In the genomic region with DNA sequence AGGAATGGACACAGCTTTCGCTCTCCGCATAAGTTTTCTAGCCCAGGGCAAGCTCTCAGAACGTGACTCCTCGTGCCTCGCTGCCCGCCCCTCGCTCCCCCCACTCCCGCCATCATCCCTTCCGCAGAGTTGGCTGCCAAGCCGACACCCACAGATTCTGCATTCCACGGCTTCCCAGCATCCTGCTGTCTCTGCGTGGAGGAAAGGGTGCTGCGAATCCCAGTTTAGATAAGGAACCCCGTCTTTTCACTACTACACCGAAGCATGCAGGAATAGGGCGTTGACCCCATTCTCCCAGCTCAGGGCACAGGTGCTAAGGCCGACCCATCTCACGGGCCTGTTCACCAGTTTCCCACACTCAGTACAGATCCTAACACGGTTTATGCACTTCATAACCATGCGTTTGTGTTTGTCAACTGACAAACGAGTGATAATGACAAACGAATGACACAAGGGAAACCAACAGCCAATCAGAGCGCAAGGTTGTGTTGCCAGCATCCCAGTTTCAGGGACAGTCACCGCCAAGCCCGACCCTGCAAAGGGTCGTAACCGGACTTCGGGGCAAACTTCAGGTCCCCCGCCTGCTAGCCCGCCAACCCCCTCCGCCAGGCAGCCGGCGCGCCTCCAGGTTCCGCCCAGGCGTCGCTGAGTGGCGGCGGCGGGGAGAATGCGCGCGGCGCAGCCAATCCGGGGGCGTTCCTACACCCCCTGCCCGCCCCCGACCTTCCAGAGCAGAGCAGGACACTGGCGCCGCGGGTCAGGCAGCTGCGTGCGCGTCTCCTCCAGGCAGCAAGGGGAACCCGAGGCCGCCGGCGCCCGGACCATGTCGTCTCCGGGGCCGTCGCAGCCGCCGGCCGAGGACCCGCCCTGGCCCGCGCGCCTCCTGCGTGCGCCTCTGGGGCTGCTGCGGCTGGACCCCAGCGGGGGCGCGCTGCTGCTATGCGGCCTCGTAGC, we compare ENCODE assay signal across 1 cellular context.
TF ChIP-seq lines count a peak whose summit lies in the region.

A gene (plus strand): TSS at position 729 of the 954 bp plus-strand sequence. CDS start 95 bp downstream, at position 824.

TF ChIP-seq in HEK293, 187 proteins besides CTCF, POLR2A, EP300 and RAD21 (continued from another document and continues in another):
- TF ChIP-seq, protein P1, sequence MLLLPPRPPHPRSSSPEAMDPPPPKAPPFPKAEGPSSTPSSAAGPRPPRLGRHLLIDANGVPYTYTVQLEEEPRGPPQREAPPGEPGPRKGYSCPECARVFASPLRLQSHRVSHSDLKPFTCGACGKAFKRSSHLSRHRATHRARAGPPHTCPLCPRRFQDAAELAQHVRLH (tag by site-specific recombination; IDR thresholded peaks at IDR 0.05) = no peak
- TF ChIP-seq EGR2 (tag by site-specific recombination; IDR thresholded peaks at IDR 0.05; ENCODE audit: low read depth) (peak; percentile 77), ZBTB7A (tag by site-specific recombination; IDR thresholded peaks at IDR 0.05; ENCODE audit: low read depth) (no peak), ZNF660 (tag by site-specific recombination; IDR thresholded peaks at IDR 0.05) (0 out of 2 replicates have a peak, but pooled peaks have one; percentile 19), ZNF202 (tag by site-specific recombination; IDR thresholded peaks at IDR 0.05; ENCODE audit: borderline replicate concordance) (no peak), ZNF341 (tag by site-specific recombination; IDR thresholded peaks at IDR 0.05; ENCODE audit: low read depth) (peak; percentile 22; the same call in 1 of the 2 replicates), ZNF311 (tag by site-specific recombination; IDR thresholded peaks at IDR 0.05; ENCODE audit: borderline replicate concordance) (no peak), ZNF791 (tag by site-specific recombination; IDR thresholded peaks at IDR 0.05) (no peak), ZNF658 (tag by site-specific recombination; IDR thresholded peaks at IDR 0.05) (no peak), ZNF248 (tag by site-specific recombination; IDR thresholded peaks at IDR 0.05) (no peak), ZBTB48 (tag by site-specific recombination; IDR thresholded peaks at IDR 0.05) (peak; percentile 33; the same call in 1 of the 2 replicates), YY2 (tag by site-specific recombination; IDR thresholded peaks at IDR 0.05) (no peak), ZBTB17 (tag by site-specific recombination; IDR thresholded peaks at IDR 0.05) (no peak), KLF16 (tag by site-specific recombination; IDR thresholded peaks at IDR 0.05) (no peak), ZNF629 (tag by site-specific recombination; IDR thresholded peaks at IDR 0.05) (no peak), ZNF626 (tag by site-specific recombination; IDR thresholded peaks at IDR 0.05) (no peak), ZNF792 (tag by site-specific recombination; IDR thresholded peaks at IDR 0.05) (no peak), ZNF776 (tag by site-specific recombination; IDR thresholded peaks at IDR 0.05; ENCODE audit: borderline replicate concordance) (no peak), ZFP41 (tag by site-specific recombination; IDR thresholded peaks at IDR 0.05; ENCODE audit: borderline replicate concordance) (no peak), ZBTB21 (tag by site-specific recombination; IDR thresholded peaks at IDR 0.05) (no peak), ZNF366 (tag by site-specific recombination; conservative IDR thresholded peaks at IDR 0.05) (peak; percentile 36; the same call in 1 of the 2 replicates), ZNF624 (tag by site-specific recombination; IDR thresholded peaks at IDR 0.05) (no peak), ZNF391 (tag by site-specific recombination; IDR thresholded peaks at IDR 0.05; ENCODE audit: borderline replicate concordance, low read depth) (no peak), GFI1B (tag by site-specific recombination; IDR thresholded peaks at IDR 0.05) (no peak), ZFHX2 (tag by site-specific recombination; conservative IDR thresholded peaks at IDR 0.05) (peak; percentile 84), ZNF114 (tag by site-specific recombination; IDR thresholded peaks at IDR 0.05) (no peak), ZNF585B (tag by site-specific recombination; IDR thresholded peaks at IDR 0.05) (no peak), ZEB2 (tag by site-specific recombination; IDR thresholded peaks at IDR 0.05) (no peak), ZNF777 (tag by site-specific recombination; IDR thresholded peaks at IDR 0.05; ENCODE audit: borderline replicate concordance) (no peak), GLIS2 (tag by site-specific recombination; IDR thresholded peaks at IDR 0.05) (peak; percentile 54), SCRT2 (tag by site-specific recombination; IDR thresholded peaks at IDR 0.05) (no peak)
- TF ChIP-seq, protein P2, sequence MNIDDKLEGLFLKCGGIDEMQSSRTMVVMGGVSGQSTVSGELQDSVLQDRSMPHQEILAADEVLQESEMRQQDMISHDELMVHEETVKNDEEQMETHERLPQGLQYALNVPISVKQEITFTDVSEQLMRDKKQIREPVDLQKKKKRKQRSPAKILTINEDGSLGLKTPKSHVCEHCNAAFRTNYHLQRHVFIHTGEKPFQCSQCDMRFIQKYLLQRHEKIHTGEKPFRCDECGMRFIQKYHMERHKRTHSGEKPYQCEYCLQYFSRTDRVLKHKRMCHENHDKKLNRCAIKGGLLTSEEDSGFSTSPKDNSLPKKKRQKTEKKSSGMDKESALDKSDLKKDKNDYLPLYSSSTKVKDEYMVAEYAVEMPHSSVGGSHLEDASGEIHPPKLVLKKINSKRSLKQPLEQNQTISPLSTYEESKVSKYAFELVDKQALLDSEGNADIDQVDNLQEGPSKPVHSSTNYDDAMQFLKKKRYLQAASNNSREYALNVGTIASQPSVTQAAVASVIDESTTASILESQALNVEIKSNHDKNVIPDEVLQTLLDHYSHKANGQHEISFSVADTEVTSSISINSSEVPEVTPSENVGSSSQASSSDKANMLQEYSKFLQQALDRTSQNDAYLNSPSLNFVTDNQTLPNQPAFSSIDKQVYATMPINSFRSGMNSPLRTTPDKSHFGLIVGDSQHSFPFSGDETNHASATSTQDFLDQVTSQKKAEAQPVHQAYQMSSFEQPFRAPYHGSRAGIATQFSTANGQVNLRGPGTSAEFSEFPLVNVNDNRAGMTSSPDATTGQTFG (tag by site-specific recombination; IDR thresholded peaks at IDR 0.05; ENCODE audit: borderline replicate concordance) = no peak
- TF ChIP-seq, protein P3, sequence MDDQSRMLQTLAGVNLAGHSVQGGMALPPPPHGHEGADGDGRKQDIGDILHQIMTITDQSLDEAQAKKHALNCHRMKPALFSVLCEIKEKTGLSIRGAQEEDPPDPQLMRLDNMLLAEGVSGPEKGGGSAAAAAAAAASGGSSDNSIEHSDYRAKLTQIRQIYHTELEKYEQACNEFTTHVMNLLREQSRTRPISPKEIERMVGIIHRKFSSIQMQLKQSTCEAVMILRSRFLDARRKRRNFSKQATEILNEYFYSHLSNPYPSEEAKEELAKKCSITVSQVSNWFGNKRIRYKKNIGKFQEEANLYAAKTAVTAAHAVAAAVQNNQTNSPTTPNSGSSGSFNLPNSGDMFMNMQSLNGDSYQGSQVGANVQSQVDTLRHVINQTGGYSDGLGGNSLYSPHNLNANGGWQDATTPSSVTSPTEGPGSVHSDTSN (CRISPR knock-in tag; IDR thresholded peaks at IDR 0.05) = 0 out of 2 replicates have a peak, but pooled peaks have one; percentile 29
- TF ChIP-seq, protein P4, sequence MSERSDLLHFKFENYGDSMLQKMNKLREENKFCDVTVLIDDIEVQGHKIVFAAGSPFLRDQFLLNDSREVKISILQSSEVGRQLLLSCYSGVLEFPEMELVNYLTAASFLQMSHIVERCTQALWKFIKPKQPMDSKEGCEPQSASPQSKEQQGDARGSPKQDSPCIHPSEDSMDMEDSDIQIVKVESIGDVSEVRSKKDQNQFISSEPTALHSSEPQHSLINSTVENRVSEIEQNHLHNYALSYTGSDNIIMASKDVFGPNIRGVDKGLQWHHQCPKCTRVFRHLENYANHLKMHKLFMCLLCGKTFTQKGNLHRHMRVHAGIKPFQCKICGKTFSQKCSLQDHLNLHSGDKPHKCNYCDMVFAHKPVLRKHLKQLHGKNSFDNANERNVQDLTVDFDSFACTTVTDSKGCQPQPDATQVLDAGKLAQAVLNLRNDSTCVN (tag by site-specific recombination; optimal IDR thresholded peaks at IDR 0.05) = peak; percentile 79
- TF ChIP-seq, protein P5, sequence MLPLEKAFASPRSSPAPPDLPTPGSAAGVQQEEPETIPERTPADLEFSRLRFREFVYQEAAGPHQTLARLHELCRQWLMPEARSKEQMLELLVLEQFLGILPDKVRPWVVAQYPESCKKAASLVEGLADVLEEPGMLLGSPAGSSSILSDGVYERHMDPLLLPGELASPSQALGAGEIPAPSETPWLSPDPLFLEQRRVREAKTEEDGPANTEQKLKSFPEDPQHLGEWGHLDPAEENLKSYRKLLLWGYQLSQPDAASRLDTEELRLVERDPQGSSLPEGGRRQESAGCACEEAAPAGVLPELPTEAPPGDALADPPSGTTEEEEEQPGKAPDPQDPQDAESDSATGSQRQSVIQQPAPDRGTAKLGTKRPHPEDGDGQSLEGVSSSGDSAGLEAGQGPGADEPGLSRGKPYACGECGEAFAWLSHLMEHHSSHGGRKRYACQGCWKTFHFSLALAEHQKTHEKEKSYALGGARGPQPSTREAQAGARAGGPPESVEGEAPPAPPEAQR (tag by site-specific recombination; IDR thresholded peaks at IDR 0.05) = no peak
- TF ChIP-seq, protein P6, sequence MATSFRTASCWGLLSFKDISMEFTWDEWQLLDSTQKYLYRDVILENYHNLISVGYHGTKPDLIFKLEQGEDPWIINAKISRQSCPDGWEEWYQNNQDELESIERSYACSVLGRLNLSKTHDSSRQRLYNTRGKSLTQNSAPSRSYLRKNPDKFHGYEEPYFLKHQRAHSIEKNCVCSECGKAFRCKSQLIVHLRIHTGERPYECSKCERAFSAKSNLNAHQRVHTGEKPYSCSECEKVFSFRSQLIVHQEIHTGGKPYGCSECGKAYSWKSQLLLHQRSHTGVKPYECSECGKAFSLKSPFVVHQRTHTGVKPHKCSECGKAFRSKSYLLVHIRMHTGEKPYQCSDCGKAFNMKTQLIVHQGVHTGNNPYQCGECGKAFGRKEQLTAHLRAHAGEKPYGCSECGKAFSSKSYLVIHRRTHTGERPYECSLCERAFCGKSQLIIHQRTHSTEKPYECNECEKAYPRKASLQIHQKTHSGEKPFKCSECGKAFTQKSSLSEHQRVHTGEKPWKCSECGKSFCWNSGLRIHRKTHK (tag by site-specific recombination; IDR thresholded peaks at IDR 0.05) = no peak
- TF ChIP-seq, protein P7, sequence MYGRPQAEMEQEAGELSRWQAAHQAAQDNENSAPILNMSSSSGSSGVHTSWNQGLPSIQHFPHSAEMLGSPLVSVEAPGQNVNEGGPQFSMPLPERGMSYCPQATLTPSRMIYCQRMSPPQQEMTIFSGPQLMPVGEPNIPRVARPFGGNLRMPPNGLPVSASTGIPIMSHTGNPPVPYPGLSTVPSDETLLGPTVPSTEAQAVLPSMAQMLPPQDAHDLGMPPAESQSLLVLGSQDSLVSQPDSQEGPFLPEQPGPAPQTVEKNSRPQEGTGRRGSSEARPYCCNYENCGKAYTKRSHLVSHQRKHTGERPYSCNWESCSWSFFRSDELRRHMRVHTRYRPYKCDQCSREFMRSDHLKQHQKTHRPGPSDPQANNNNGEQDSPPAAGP (tag by site-specific recombination; IDR thresholded peaks at IDR 0.05) = no peak
- TF ChIP-seq, protein P8, sequence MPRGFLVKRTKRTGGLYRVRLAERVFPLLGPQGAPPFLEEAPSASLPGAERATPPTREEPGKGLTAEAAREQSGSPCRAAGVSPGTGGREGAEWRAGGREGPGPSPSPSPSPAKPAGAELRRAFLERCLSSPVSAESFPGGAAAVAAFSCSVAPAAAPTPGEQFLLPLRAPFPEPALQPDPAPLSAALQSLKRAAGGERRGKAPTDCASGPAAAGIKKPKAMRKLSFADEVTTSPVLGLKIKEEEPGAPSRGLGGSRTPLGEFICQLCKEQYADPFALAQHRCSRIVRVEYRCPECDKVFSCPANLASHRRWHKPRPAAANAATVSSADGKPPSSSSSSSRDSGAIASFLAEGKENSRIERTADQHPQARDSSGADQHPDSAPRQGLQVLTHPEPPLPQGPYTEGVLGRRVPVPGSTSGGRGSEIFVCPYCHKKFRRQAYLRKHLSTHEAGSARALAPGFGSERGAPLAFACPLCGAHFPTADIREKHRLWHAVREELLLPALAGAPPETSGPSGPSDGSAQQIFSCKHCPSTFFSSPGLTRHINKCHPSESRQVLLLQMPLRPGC (tag by site-specific recombination; IDR thresholded peaks at IDR 0.05) = no peak
- TF ChIP-seq, protein P9, sequence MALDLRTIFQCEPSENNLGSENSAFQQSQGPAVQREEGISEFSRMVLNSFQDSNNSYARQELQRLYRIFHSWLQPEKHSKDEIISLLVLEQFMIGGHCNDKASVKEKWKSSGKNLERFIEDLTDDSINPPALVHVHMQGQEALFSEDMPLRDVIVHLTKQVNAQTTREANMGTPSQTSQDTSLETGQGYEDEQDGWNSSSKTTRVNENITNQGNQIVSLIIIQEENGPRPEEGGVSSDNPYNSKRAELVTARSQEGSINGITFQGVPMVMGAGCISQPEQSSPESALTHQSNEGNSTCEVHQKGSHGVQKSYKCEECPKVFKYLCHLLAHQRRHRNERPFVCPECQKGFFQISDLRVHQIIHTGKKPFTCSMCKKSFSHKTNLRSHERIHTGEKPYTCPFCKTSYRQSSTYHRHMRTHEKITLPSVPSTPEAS (tag by site-specific recombination; IDR thresholded peaks at IDR 0.05) = no peak
- TF ChIP-seq, protein P10, sequence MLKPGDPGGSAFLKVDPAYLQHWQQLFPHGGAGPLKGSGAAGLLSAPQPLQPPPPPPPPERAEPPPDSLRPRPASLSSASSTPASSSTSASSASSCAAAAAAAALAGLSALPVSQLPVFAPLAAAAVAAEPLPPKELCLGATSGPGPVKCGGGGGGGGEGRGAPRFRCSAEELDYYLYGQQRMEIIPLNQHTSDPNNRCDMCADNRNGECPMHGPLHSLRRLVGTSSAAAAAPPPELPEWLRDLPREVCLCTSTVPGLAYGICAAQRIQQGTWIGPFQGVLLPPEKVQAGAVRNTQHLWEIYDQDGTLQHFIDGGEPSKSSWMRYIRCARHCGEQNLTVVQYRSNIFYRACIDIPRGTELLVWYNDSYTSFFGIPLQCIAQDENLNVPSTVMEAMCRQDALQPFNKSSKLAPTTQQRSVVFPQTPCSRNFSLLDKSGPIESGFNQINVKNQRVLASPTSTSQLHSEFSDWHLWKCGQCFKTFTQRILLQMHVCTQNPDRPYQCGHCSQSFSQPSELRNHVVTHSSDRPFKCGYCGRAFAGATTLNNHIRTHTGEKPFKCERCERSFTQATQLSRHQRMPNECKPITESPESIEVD (tag by site-specific recombination; IDR thresholded peaks at IDR 0.05) = no peak
- TF ChIP-seq, protein P11, sequence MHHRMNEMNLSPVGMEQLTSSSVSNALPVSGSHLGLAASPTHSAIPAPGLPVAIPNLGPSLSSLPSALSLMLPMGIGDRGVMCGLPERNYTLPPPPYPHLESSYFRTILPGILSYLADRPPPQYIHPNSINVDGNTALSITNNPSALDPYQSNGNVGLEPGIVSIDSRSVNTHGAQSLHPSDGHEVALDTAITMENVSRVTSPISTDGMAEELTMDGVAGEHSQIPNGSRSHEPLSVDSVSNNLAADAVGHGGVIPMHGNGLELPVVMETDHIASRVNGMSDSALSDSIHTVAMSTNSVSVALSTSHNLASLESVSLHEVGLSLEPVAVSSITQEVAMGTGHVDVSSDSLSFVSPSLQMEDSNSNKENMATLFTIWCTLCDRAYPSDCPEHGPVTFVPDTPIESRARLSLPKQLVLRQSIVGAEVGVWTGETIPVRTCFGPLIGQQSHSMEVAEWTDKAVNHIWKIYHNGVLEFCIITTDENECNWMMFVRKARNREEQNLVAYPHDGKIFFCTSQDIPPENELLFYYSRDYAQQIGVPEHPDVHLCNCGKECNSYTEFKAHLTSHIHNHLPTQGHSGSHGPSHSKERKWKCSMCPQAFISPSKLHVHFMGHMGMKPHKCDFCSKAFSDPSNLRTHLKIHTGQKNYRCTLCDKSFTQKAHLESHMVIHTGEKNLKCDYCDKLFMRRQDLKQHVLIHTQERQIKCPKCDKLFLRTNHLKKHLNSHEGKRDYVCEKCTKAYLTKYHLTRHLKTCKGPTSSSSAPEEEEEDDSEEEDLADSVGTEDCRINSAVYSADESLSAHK (tag by site-specific recombination; IDR thresholded peaks at IDR 0.05) = no peak
